8 cellular contexts compared by ENCODE assay signal in the genomic region with DNA sequence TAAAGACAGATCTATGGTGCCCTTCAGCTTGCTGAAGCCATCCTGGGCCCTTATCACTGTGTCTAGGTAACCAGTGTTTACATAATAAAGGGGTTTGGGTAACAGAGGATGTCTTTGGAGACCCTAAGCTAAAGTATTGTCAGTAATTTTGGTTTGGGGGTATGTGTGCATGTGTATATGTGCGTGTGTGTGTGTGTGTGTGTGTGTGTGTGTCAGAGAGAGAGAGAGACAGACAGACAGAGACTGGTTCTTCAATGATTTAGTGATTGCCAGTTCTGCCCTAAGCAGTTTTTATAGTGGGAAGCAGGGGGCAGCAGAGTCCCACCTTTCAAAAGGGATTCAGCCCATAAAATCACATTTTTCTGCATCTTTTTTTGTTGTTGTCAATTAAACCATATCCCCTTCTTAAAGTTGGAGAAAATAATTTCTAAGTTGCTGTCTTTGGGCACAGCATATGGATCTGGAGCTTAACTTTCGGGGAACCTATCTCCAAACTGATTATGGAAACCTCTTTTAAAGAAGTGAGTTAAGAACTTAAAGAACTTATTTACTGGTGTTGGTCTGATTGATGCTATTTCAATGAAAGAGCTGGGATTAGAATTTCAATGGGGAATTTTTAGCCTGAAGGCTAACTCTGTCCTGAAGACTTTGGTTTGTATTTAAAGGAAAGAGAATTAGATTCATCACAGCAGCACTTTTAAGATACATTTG. TPM values are rescaled to one million over a fixed set of nuclear protein-coding genes. Genes with fewer than 3 reads are reported as not detected.
DNase-seq lines count a peak whose midpoint lies in the region; ATAC-seq and TF ChIP-seq lines count a peak whose summit lies in the region.

No MANE protein-coding gene starts in this region.

- no peak overlapping the region for H2BK120ac ChIP-seq in neuronal stem cell (ENCODE audit: low read depth, low read length)

- no peak overlapping the region for H4K8ac ChIP-seq in neuronal stem cell (ENCODE audit: low read depth, low read length)

- no peak overlapping the region for H3K4me2 ChIP-seq in neuronal stem cell (ENCODE audit: insufficient read depth, low read length, poor library complexity, severe bottlenecking)

- peak; percentile 70 for TF ChIP-seq CTCF in C4-2B (conservative IDR thresholded peaks at IDR 0.05)
- TF ChIP-seq CTCF in GM13977 (IDR thresholded peaks at IDR 0.05; ENCODE audit: extremely low read depth, insufficient read depth, missing control alignments): peak; percentile 55
- peak; percentile 20 for TF ChIP-seq CTCF in colonic mucosa (IDR thresholded peaks at IDR 0.05)

- WGBS in neuronal stem cell (ENCODE audit: extremely low coverage in 2 of 2, insufficient read length in 2 of 2, insufficient replicate concordance in 1 of 2), 2 donors: no CpG with 5 or more reads among the region's 2 CpGs

- H3K4me1 ChIP-seq in colonic mucosa: no peaks in the 10 kb centered on the region
- no peaks in the 10 kb centered on the region for H3K4me1 ChIP-seq in neuronal stem cell (ENCODE audit: control insufficient read depth in 2 of 2, insufficient read depth in 1 of 2, low read depth in 1 of 2, low read length in 2 of 2)

- no peak overlapping the region for H3K27ac ChIP-seq in C4-2B
- no peak overlapping the region for H3K27ac ChIP-seq in colonic mucosa
- no peak overlapping the region for H3K27ac ChIP-seq in neuronal stem cell (replicated peaks; ENCODE audit: low read length)

- no peak overlapping the region for H3K14ac ChIP-seq in neuronal stem cell (ENCODE audit: low read length)

- H2AFZ ChIP-seq in neuronal stem cell (ENCODE audit: low read length): no peak overlapping the region

- H3K9me3 ChIP-seq in colonic mucosa (no peaks in the 10 kb centered on the region), neuronal stem cell (replicated peaks in 1 of 2; ENCODE audit: control insufficient read depth in 2 of 2, insufficient read depth in 1 of 2, low read depth in 1 of 2, low read length in 2 of 2) (no peaks in the 10 kb centered on the region)

- no peak overlapping the region for H3K23ac ChIP-seq in neuronal stem cell (ENCODE audit: low read depth, low read length, poor library complexity)

- H3K4me3 ChIP-seq in colonic mucosa (no peak overlapping the region), neuronal stem cell (ENCODE audit: low read length in 2 of 2) (no peak overlapping the region)

- H3K27me3 ChIP-seq in colonic mucosa: no peaks in the 10 kb centered on the region
- no peaks in the 10 kb centered on the region for H3K27me3 ChIP-seq in neuronal stem cell (ENCODE audit: control insufficient read depth in 3 of 3, insufficient read depth in 3 of 3, low read depth in 1 of 3, low read length in 3 of 3)

- no peak overlapping the region for H4K91ac ChIP-seq in neuronal stem cell (ENCODE audit: low read depth, low read length, poor library complexity)

- H2BK15ac ChIP-seq in neuronal stem cell (ENCODE audit: low read length): no peak overlapping the region

- no peak for ATAC-seq in HG02678 (IDR thresholded peaks at IDR 0.05; ENCODE audit: unreplicated experiment)

- no peaks in the 10 kb centered on the region for H3K79me1 ChIP-seq in neuronal stem cell (ENCODE audit: low read depth, low read length)

- H2BK12ac ChIP-seq in neuronal stem cell (ENCODE audit: low read length): no peak overlapping the region

- no peak overlapping the region for H2BK5ac ChIP-seq in neuronal stem cell (ENCODE audit: low read length)

- H3K4ac ChIP-seq in neuronal stem cell (ENCODE audit: low read length): no peak overlapping the region

- H3K36me3 ChIP-seq in colonic mucosa (no peaks in the 10 kb centered on the region), neuronal stem cell (replicated peaks in 1 of 2; ENCODE audit: control insufficient read depth in 2 of 2, insufficient read depth in 2 of 2, low read length in 2 of 2) (no peaks in the 10 kb centered on the region)

- in situ Hi-C loops in GM13977 (cut with MboI; ENCODE audit: low pct_unique_long_range_greater_than_20kb, low sequenced_read_pairs, unreplicated experiment): no loop called here

- intact Hi-C loops in colonic mucosa (cut with DNase I): no loop called here

- no peak overlapping the region for H2AK5ac ChIP-seq in neuronal stem cell (ENCODE audit: low read depth, low read length)

- DNase-seq in GM13977 (ENCODE audit: low spot score) (no peak), NCI-H82 treated with DMSO at 0.1 percent for 48 hours (lab: John Stamatoyannopoulos, UW; ENCODE audit: unreplicated experiment) (peak; percentile 18), colonic mucosa (no peak), neuronal stem cell (ENCODE audit: low spot score) (peak; percentile 11), KG1 (lab: John Stamatoyannopoulos, UW) (no peak)
- no peak for DNase-seq in activated CD8-positive, alpha-beta memory T cell treated with anti-CD3 and anti-CD28 coated beads for 24 hours

- no peak overlapping the region for H3K18ac ChIP-seq in neuronal stem cell (ENCODE audit: low read length)

- H3K9ac ChIP-seq in colonic mucosa (ENCODE audit: low read depth in 2 of 2, low read length in 2 of 2): no peak overlapping the region
- H3K9ac ChIP-seq in neuronal stem cell (ENCODE audit: low read depth, low read length, poor library complexity): no peak overlapping the region

RNA-seq across cellular contexts. Expression of a gene that starts 51.1 kb away (rescaled TPM):
- total RNA-seq in colonic mucosa: 10 to 100 TPM; 24.6 TPM
- polyA plus RNA-seq in neuronal stem cell (2013, experiment 1 of 2): 18.0 TPM
- polyA plus RNA-seq in neuronal stem cell (2013, experiment 2 of 2): 18.2 TPM

Comparison
In these comparisons a context has a peak if more than half of its experiments do, and no peak if none do; other contexts are left out.
1. CTCF ChIP-seq: peak in every context shown above with its lines; median percentile 70 in C4-2B; 55 in GM13977; 20 in colonic mucosa.
2. DNase-seq: peak in NCI-H82 treated with DMSO at 0.1 percent for 48 hours (single experiment) and neuronal stem cell (single experiment); none in GM13977 (single experiment), colonic mucosa (single experiment), activated CD8-positive, alpha-beta memory T cell treated with anti-CD3 and anti-CD28 coated beads for 24 hours (single experiment) and KG1 (single experiment).